Comparison of ENCODE assay signal across 8 cellular contexts in genomic region chr19:6362351-6362801, GRCh38. TPM values are rescaled to one million over a fixed set of nuclear protein-coding genes. Genes with fewer than 3 reads are reported as not detected.
DNase-seq lines count a peak whose midpoint lies in the region; ATAC-seq and FAIRE-seq lines count a peak whose summit lies in the region.

No MANE protein-coding gene starts in this region.

- H3K9ac ChIP-seq in HUES64 (ENCODE audit: low read depth, low read length): peak overlapping the region; percentile 77

- DNase-seq in activated T-cell treated with anti-CD3 and anti-CD28 coated beads, Interleukin-2, amount 50 U/mL, for 48 hours: peak; percentile 58 to 62
- DNase-seq in hepatic stellate cell (ENCODE audit: low spot score) (peak; percentile 22), RCC 7860 (ENCODE audit: low spot score) (no peak), SW 1271 (lab: John Stamatoyannopoulos, UW) (no peak), DMS 273 treated with DMSO at 0.1 percent for 48 hours (lab: John Stamatoyannopoulos, UW) (no peak)
- peak; percentile 11 for DNase-seq in stimulated activated CD4-positive, alpha-beta T cell treated with anti-CD3 and anti-CD28 coated beads, Interleukin-4, amount 100 ng/mL, for 1 hour

- H3K4me1 ChIP-seq in HUES64 (ENCODE audit: insufficient read depth, low read length): no peaks in the 10 kb centered on the region

- ATAC-seq in GM21619 (IDR thresholded peaks at IDR 0.05; ENCODE audit: unreplicated experiment): no peak

- H3K9me3 ChIP-seq in HUES64 (ENCODE audit: insufficient read depth, low read depth, low read length): no peaks in the 10 kb centered on the region

- 68% methylated on average over 11 of the region's 11 CpGs for WGBS in HUES64

- H3K4me3 ChIP-seq in HUES64 (ENCODE audit: low read length): peak overlapping the region; percentile 72

- FAIRE-seq in RCC 7860 (lab: Jason Lieb, UNC): no peak

- no peaks in the 10 kb centered on the region for H3K27me3 ChIP-seq in HUES64 (ENCODE audit: insufficient read depth, low read length)

- H3K36me3 ChIP-seq in HUES64 (ENCODE audit: insufficient read depth, low read length): peaks cover 30% of the 10 kb centered on the region

- H3K27ac ChIP-seq in HUES64 (ENCODE audit: low read depth, low read length): no peak overlapping the region

RNA-seq across cellular contexts. Expression of gene CLPP, which starts 1.0 kb away (rescaled TPM):
- 65.7 TPM for polyA plus RNA-seq in HUES64 (2013, experiment 1 of 2)
- 73.4 TPM for polyA plus RNA-seq in HUES64 (2013, experiment 2 of 2)

RNA-seq across cellular contexts. Expression of gene ALKBH7, which starts 10.2 kb away (rescaled TPM):
- 45.4 TPM for polyA plus RNA-seq in HUES64 (2013, experiment 1 of 2)
- polyA plus RNA-seq in HUES64 (2013, experiment 2 of 2): 55.2 TPM

RNA-seq across cellular contexts. Expression of gene PSPN, which starts 13.4 kb away (rescaled TPM):
- polyA plus RNA-seq in HUES64 (2013, experiment 1 of 2): 1.1 TPM
- polyA plus RNA-seq in HUES64 (2013, experiment 2 of 2): 1.0 TPM

RNA-seq across cellular contexts. Expression of gene ACER1, which starts 29.0 kb away (rescaled TPM):
- polyA plus RNA-seq in HUES64 (2013, experiment 1 of 2): not detected
- polyA plus RNA-seq in HUES64 (2013, experiment 2 of 2): not detected

RNA-seq across cellular contexts. Expression of gene GTF2F1, which starts 30.6 kb away (rescaled TPM):
- polyA plus RNA-seq in HUES64 (2013, experiment 1 of 2): 46.3 TPM
- 49.1 TPM for polyA plus RNA-seq in HUES64 (2013, experiment 2 of 2)

Comparison
In these comparisons a context has a peak if more than half of its experiments do, and no peak if none do; other contexts are left out.
1. DNase-seq: peak in activated T-cell treated with anti-CD3 and anti-CD28 coated beads, Interleukin-2, amount 50 U/mL, for 48 hours (2 of 2), hepatic stellate cell (single experiment) and stimulated activated CD4-positive, alpha-beta T cell treated with anti-CD3 and anti-CD28 coated beads, Interleukin-4, amount 100 ng/mL, for 1 hour (single experiment); none in RCC 7860 (single experiment), SW 1271 (0 of 2) and DMS 273 treated with DMSO at 0.1 percent for 48 hours (single experiment).